In genomic region chr3:42829628-42830436, GRCh38 we compare ENCODE assay signal across 1 cellular context.
TF ChIP-seq lines count a peak whose summit lies in the region.

No MANE protein-coding gene starts in this region.

TF ChIP-seq in HepG2, 621 proteins besides CTCF, POLR2A, EP300 and RAD21 (continued from another document):
- TF ChIP-seq ARID3A (IDR thresholded peaks at IDR 0.05; ENCODE audit: low read depth, low read length) (peak; percentile 55; the same call in 1 of the 2 replicates), SOX6 (IDR thresholded peaks at IDR 0.05) (no peak), SOX6 (CRISPR knock-in tag; IDR thresholded peaks at IDR 0.05) (peak; percentile 8; the same call in 1 of the 2 replicates), ZNF839 (CRISPR knock-in tag; IDR thresholded peaks at IDR 0.05; ENCODE audit: borderline replicate concordance) (no peak), ZNF282 (IDR thresholded peaks at IDR 0.05; ENCODE audit: partially characterized antibody) (no peak), TP53 (CRISPR knock-in tag; conservative IDR thresholded peaks at IDR 0.05) (no peak), ZNF501 (CRISPR knock-in tag; IDR thresholded peaks at IDR 0.05) (0 out of 2 replicates have a peak, but pooled peaks have one; percentile 3), ZFY (CRISPR knock-in tag; IDR thresholded peaks at IDR 0.05) (peak; percentile 23; the same call in 1 of the 2 replicates), FOXJ3 (CRISPR knock-in tag; IDR thresholded peaks at IDR 0.05; ENCODE audit: borderline replicate concordance) (no peak; the same call in 1 of the 2 replicates), HOXA7 (CRISPR knock-in tag; IDR thresholded peaks at IDR 0.05) (no peak), KDM3A (CRISPR knock-in tag; IDR thresholded peaks at IDR 0.05; ENCODE audit: low read depth) (no peak), ZBTB7B (CRISPR knock-in tag; IDR thresholded peaks at IDR 0.05) (peak; percentile 11), MXD3 (CRISPR knock-in tag; IDR thresholded peaks at IDR 0.05) (no peak), TIGD3 (CRISPR knock-in tag; IDR thresholded peaks at IDR 0.05; ENCODE audit: borderline replicate concordance) (no peak), ZNF33A (CRISPR knock-in tag; IDR thresholded peaks at IDR 0.05; ENCODE audit: borderline replicate concordance) (no peak), ZNF143 (CRISPR knock-in tag; IDR thresholded peaks at IDR 0.05) (no peak), KLF12 (CRISPR knock-in tag; IDR thresholded peaks at IDR 0.05; ENCODE audit: borderline replicate concordance) (no peak), CERS6 (CRISPR knock-in tag; IDR thresholded peaks at IDR 0.05) (no peak), ZNF121 (CRISPR knock-in tag; IDR thresholded peaks at IDR 0.05) (no peak), ZNF737 (CRISPR knock-in tag; IDR thresholded peaks at IDR 0.05; ENCODE audit: borderline replicate concordance) (no peak), ADNP (CRISPR knock-in tag; IDR thresholded peaks at IDR 0.05) (no peak), MAFK (conservative IDR thresholded peaks at IDR 0.05 in 1 of 2, IDR thresholded peaks at IDR 0.05 in 1 of 2; ENCODE audit: low read length in 2 of 2) (no peak), ZNF850 (CRISPR knock-in tag; conservative IDR thresholded peaks at IDR 0.05) (no peak), HHEX (CRISPR knock-in tag; IDR thresholded peaks at IDR 0.05) (no peak), KLF15 (CRISPR knock-in tag; IDR thresholded peaks at IDR 0.05; ENCODE audit: borderline replicate concordance) (no peak), SIX1 (CRISPR knock-in tag; IDR thresholded peaks at IDR 0.05; ENCODE audit: borderline replicate concordance) (peak; percentile 91), MTF2 (CRISPR knock-in tag; IDR thresholded peaks at IDR 0.05; ENCODE audit: borderline replicate concordance) (no peak), KLF16 (CRISPR knock-in tag; IDR thresholded peaks at IDR 0.05) (0 out of 4 replicates have a peak, but pooled peaks of 1 of the 2 experiments have one; percentile 18), RARA (CRISPR knock-in tag; IDR thresholded peaks at IDR 0.05) (peak; percentile 32; the same call in 1 of the 2 replicates)
- TF ChIP-seq, protein P1, sequence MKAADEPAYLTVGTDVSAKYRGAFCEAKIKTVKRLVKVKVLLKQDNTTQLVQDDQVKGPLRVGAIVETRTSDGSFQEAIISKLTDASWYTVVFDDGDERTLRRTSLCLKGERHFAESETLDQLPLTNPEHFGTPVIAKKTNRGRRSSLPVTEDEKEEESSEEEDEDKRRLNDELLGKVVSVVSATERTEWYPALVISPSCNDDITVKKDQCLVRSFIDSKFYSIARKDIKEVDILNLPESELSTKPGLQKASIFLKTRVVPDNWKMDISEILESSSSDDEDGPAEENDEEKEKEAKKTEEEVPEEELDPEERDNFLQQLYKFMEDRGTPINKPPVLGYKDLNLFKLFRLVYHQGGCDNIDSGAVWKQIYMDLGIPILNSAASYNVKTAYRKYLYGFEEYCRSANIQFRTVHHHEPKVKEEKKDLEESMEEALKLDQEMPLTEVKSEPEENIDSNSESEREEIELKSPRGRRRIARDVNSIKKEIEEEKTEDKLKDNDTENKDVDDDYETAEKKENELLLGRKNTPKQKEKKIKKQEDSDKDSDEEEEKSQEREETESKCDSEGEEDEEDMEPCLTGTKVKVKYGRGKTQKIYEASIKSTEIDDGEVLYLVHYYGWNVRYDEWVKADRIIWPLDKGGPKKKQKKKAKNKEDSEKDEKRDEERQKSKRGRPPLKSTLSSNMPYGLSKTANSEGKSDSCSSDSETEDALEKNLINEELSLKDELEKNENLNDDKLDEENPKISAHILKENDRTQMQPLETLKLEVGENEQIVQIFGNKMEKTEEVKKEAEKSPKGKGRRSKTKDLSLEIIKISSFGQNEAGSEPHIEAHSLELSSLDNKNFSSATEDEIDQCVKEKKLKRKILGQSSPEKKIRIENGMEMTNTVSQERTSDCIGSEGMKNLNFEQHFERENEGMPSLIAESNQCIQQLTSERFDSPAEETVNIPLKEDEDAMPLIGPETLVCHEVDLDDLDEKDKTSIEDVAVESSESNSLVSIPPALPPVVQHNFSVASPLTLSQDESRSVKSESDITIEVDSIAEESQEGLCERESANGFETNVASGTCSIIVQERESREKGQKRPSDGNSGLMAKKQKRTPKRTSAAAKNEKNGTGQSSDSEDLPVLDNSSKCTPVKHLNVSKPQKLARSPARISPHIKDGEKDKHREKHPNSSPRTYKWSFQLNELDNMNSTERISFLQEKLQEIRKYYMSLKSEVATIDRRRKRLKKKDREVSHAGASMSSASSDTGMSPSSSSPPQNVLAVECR (CRISPR knock-in tag; IDR thresholded peaks at IDR 0.05; ENCODE audit: borderline replicate concordance): peak; percentile 64
- TF ChIP-seq, protein P2, sequence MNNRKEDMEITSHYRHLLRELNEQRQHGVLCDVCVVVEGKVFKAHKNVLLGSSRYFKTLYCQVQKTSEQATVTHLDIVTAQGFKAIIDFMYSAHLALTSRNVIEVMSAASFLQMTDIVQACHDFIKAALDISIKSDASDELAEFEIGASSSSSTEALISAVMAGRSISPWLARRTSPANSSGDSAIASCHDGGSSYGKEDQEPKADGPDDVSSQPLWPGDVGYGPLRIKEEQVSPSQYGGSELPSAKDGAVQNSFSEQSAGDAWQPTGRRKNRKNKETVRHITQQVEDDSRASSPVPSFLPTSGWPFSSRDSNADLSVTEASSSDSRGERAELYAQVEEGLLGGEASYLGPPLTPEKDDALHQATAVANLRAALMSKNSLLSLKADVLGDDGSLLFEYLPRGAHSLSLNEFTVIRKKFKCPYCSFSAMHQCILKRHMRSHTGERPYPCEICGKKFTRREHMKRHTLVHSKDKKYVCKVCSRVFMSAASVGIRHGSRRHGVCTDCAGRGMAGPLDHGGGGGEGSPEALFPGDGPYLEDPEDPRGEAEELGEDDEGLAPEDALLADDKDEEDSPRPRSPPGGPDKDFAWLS (CRISPR knock-in tag; IDR thresholded peaks at IDR 0.05; ENCODE audit: borderline replicate concordance): no peak
- TF ChIP-seq, protein P3, sequence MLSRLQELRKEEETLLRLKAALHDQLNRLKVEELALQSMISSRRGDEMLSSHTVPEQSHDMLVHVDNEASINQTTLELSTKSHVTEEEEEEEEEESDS (CRISPR knock-in tag; IDR thresholded peaks at IDR 0.05; ENCODE audit: borderline replicate concordance): no peak
- TF ChIP-seq, protein P4, sequence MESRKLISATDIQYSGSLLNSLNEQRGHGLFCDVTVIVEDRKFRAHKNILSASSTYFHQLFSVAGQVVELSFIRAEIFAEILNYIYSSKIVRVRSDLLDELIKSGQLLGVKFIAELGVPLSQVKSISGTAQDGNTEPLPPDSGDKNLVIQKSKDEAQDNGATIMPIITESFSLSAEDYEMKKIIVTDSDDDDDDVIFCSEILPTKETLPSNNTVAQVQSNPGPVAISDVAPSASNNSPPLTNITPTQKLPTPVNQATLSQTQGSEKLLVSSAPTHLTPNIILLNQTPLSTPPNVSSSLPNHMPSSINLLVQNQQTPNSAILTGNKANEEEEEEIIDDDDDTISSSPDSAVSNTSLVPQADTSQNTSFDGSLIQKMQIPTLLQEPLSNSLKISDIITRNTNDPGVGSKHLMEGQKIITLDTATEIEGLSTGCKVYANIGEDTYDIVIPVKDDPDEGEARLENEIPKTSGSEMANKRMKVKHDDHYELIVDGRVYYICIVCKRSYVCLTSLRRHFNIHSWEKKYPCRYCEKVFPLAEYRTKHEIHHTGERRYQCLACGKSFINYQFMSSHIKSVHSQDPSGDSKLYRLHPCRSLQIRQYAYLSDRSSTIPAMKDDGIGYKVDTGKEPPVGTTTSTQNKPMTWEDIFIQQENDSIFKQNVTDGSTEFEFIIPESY (CRISPR knock-in tag; IDR thresholded peaks at IDR 0.05): no peak
- TF ChIP-seq, protein P5, sequence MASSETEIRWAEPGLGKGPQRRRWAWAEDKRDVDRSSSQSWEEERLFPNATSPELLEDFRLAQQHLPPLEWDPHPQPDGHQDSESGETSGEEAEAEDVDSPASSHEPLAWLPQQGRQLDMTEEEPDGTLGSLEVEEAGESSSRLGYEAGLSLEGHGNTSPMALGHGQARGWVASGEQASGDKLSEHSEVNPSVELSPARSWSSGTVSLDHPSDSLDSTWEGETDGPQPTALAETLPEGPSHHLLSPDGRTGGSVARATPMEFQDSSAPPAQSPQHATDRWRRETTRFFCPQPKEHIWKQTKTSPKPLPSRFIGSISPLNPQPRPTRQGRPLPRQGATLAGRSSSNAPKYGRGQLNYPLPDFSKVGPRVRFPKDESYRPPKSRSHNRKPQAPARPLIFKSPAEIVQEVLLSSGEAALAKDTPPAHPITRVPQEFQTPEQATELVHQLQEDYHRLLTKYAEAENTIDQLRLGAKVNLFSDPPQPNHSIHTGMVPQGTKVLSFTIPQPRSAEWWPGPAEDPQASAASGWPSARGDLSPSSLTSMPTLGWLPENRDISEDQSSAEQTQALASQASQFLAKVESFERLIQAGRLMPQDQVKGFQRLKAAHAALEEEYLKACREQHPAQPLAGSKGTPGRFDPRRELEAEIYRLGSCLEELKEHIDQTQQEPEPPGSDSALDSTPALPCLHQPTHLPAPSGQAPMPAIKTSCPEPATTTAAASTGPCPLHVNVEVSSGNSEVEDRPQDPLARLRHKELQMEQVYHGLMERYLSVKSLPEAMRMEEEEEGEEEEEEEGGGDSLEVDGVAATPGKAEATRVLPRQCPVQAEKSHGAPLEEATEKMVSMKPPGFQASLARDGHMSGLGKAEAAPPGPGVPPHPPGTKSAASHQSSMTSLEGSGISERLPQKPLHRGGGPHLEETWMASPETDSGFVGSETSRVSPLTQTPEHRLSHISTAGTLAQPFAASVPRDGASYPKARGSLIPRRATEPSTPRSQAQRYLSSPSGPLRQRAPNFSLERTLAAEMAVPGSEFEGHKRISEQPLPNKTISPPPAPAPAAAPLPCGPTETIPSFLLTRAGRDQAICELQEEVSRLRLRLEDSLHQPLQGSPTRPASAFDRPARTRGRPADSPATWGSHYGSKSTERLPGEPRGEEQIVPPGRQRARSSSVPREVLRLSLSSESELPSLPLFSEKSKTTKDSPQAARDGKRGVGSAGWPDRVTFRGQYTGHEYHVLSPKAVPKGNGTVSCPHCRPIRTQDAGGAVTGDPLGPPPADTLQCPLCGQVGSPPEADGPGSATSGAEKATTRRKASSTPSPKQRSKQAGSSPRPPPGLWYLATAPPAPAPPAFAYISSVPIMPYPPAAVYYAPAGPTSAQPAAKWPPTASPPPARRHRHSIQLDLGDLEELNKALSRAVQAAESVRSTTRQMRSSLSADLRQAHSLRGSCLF (CRISPR knock-in tag; IDR thresholded peaks at IDR 0.05; ENCODE audit: borderline replicate concordance): no peak
TF ChIP-seq in HepG2: peak in this region for 79.
